ENCODE assay signal across 16 cellular contexts in the genomic region with DNA sequence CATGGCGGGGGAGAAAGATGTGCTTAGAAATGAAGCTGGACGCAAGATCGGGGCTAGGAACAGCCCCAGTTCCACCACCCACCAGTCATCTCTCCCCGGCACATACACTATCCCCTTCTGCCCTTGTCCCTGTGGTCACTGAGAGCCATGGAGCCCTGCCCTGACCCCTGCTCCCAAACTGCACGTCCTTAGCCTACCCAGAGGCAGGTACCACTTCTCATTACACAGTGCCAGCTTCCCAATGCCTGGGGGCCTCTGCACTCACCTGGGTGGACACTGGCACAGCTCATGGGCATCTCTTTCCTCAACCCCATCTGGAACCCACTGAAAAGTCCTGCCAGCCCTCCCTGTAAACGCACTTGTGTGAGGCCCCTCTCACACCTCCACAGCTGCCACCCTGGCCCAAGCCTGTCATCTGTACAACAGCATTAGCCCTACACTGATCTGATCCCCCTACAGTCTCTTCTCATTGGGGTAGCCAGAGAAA.
DNase-seq lines count a peak whose midpoint lies in the region; ATAC-seq lines count a peak whose summit lies in the region.
"Had no signal": no experiment of that assay in that cellular context is flagged by ENCODE, and none has a peak within 500 bp of the region (broad histone marks: within the 10 kb centered on the region; RNA-seq: fewer than 3 reads in every experiment).

No MANE protein-coding gene starts in this region.

- H3K36me3 Mint-ChIP-seq in activated CD8-positive, alpha-beta memory T cell treated with anti-CD3 and anti-CD28 coated beads, Interleukin-2, amount 10 ng/mL, durations not matched to agents 7 days and 5 days = no peaks in the 10 kb centered on the region
- no peaks in the 10 kb centered on the region for H3K36me3 Mint-ChIP-seq in activated CD4-positive, alpha-beta memory T cell treated with anti-CD3 and anti-CD28 coated beads, Interleukin-2, amount 10 ng/mL, durations not matched to agents 7 days and 5 days (ENCODE audit: low read depth)
- H3K36me3 Mint-ChIP-seq: CD4-positive, CD25-positive, alpha-beta regulatory T cell had no signal

- no peaks in the 10 kb centered on the region for H3K4me1 Mint-ChIP-seq in activated CD8-positive, alpha-beta memory T cell treated with anti-CD3 and anti-CD28 coated beads, Interleukin-2, amount 10 ng/mL, durations not matched to agents 7 days and 5 days
- no peaks in the 10 kb centered on the region for H3K4me1 Mint-ChIP-seq in activated CD4-positive, alpha-beta memory T cell treated with anti-CD3 and anti-CD28 coated beads, Interleukin-2, amount 10 ng/mL, durations not matched to agents 7 days and 5 days
- H3K4me1 Mint-ChIP-seq: CD4-positive, CD25-positive, alpha-beta regulatory T cell had no signal

- peaks cover 39% of the 10 kb centered on the region for H3K27me3 Mint-ChIP-seq in activated CD8-positive, alpha-beta memory T cell treated with anti-CD3 and anti-CD28 coated beads, Interleukin-2, amount 10 ng/mL, durations not matched to agents 7 days and 5 days
- peaks cover 21% of the 10 kb centered on the region for H3K27me3 Mint-ChIP-seq in activated CD4-positive, alpha-beta memory T cell treated with anti-CD3 and anti-CD28 coated beads, Interleukin-2, amount 10 ng/mL, durations not matched to agents 7 days and 5 days

- peak; percentile 33 for DNase-seq in activated CD8-positive, alpha-beta memory T cell treated with anti-CD3 and anti-CD28 coated beads for 24 hours
- no peak for DNase-seq in activated CD8-positive, alpha-beta memory T cell treated with anti-CD3 and anti-CD28 coated beads, Interleukin-2, amount 10 ng/mL, durations not matched to agents 7 days and 5 days
- peak; percentile 4 for DNase-seq in activated CD4-positive, alpha-beta memory T cell treated with anti-CD3 and anti-CD28 coated beads, Interleukin-2, amount 10 ng/mL, durations not matched to agents 7 days and 5 days
- DNase-seq in mesenteric fat pad (ENCODE audit: low spot score) (peak; percentile 67), sciatic nerve (ENCODE audit: low spot score) (peak; percentile 28), SIG-M5 (lab: John Stamatoyannopoulos, UW) (no peak), NCI-H2107 treated with DMSO at 0.1 percent for 48 hours (lab: John Stamatoyannopoulos, UW; ENCODE audit: unreplicated experiment) (no peak)
- DNase-seq: CD4-positive, CD25-positive, alpha-beta regulatory T cell; GOT3; HFFc6; KBM-7; NCI-H1048; NCI-H2107; NCI-H446; SHP77 had no signal

- ATAC-seq in activated CD8-positive, alpha-beta memory T cell treated with anti-CD3 and anti-CD28 coated beads, Interleukin-2, amount 10 ng/mL, durations not matched to agents 7 days and 5 days = no peak
- ATAC-seq in sciatic nerve = no peak
- ATAC-seq in GM21723 (IDR thresholded peaks at IDR 0.05; ENCODE audit: unreplicated experiment) = no peak

- intact Hi-C loops in sciatic nerve (cut with DNase I) = no loop called here

- H3K27ac Mint-ChIP-seq in activated CD8-positive, alpha-beta memory T cell treated with anti-CD3 and anti-CD28 coated beads, Interleukin-2, amount 10 ng/mL, durations not matched to agents 7 days and 5 days = no peak overlapping the region
- no peak overlapping the region for H3K27ac Mint-ChIP-seq in activated CD4-positive, alpha-beta memory T cell treated with anti-CD3 and anti-CD28 coated beads, Interleukin-2, amount 10 ng/mL, durations not matched to agents 7 days and 5 days
- H3K27ac Mint-ChIP-seq: CD4-positive, CD25-positive, alpha-beta regulatory T cell; HFFc6 had no signal

- H3K9me3 Mint-ChIP-seq in activated CD8-positive, alpha-beta memory T cell treated with anti-CD3 and anti-CD28 coated beads, Interleukin-2, amount 10 ng/mL, durations not matched to agents 7 days and 5 days (ENCODE audit: low read depth) = no peaks in the 10 kb centered on the region
- no peaks in the 10 kb centered on the region for H3K9me3 Mint-ChIP-seq in activated CD4-positive, alpha-beta memory T cell treated with anti-CD3 and anti-CD28 coated beads, Interleukin-2, amount 10 ng/mL, durations not matched to agents 7 days and 5 days
- H3K9me3 Mint-ChIP-seq: HFFc6 had no signal

- H3K4me3 Mint-ChIP-seq in activated CD8-positive, alpha-beta memory T cell treated with anti-CD3 and anti-CD28 coated beads, Interleukin-2, amount 10 ng/mL, durations not matched to agents 7 days and 5 days = no peak overlapping the region
- H3K4me3 Mint-ChIP-seq in activated CD4-positive, alpha-beta memory T cell treated with anti-CD3 and anti-CD28 coated beads, Interleukin-2, amount 10 ng/mL, durations not matched to agents 7 days and 5 days = no peak overlapping the region
- H3K4me3 Mint-ChIP-seq: CD4-positive, CD25-positive, alpha-beta regulatory T cell; HFFc6 had no signal

- CTCF ChIA-PET in activated CD8-positive, alpha-beta memory T cell treated with anti-CD3 and anti-CD28 coated beads, Interleukin-2, amount 10 ng/mL, durations not matched to agents 7 days and 5 days (lab: Charles Lee) = no interaction called here
- CTCF ChIA-PET in activated CD4-positive, alpha-beta memory T cell treated with anti-CD3 and anti-CD28 coated beads, Interleukin-2, amount 10 ng/mL, durations not matched to agents 7 days and 5 days (lab: Charles Lee) = no interaction called here

- POLR2A ChIA-PET in activated CD4-positive, alpha-beta memory T cell treated with anti-CD3 and anti-CD28 coated beads, Interleukin-2, amount 10 ng/mL, durations not matched to agents 7 days and 5 days (lab: Charles Lee) = no interaction called here

Comparison
In these comparisons a context has a peak if more than half of its experiments do, and no peak if none do; other contexts are left out.
1. DNase-seq: peak in activated CD8-positive, alpha-beta memory T cell treated with anti-CD3 and anti-CD28 coated beads for 24 hours (single experiment), activated CD4-positive, alpha-beta memory T cell treated with anti-CD3 and anti-CD28 coated beads, Interleukin-2, amount 10 ng/mL, durations not matched to agents 7 days and 5 days (single experiment), mesenteric fat pad (single experiment) and sciatic nerve (single experiment); none in activated CD8-positive, alpha-beta memory T cell treated with anti-CD3 and anti-CD28 coated beads, Interleukin-2, amount 10 ng/mL, durations not matched to agents 7 days and 5 days (single experiment), SIG-M5 (single experiment) and NCI-H2107 treated with DMSO at 0.1 percent for 48 hours (single experiment).